ENCODE assay signal across 8 cellular contexts in genomic region chr1:44819257-44819593, GRCh38. TPM values are rescaled to one million over a fixed set of nuclear protein-coding genes. Genes with fewer than 3 reads are reported as not detected.
DNase-seq lines count a peak whose midpoint lies in the region; ATAC-seq, FAIRE-seq and TF ChIP-seq lines count a peak whose summit lies in the region.

No MANE protein-coding gene starts in this region.

- TF ChIP-seq CTCF in adrenal gland (IDR thresholded peaks at IDR 0.05): no peak
- TF ChIP-seq CTCF in keratinocyte (optimal IDR thresholded peaks at IDR 0.05 in 1 of 3, IDR thresholded peaks at IDR 0.05 in 1 of 3, conservative IDR thresholded peaks at IDR 0.05 in 1 of 3; ENCODE audit: extremely low read depth in 1 of 3, insufficient read depth in 2 of 3, low read length in 3 of 3): no peak
- no peak for TF ChIP-seq CTCF in suprapubic skin (IDR thresholded peaks at IDR 0.05)

- no peaks in the 10 kb centered on the region for H3K9me3 Mint-ChIP-seq in activated naive CD4-positive, alpha-beta T cell treated with anti-CD3 and anti-CD28 coated beads, Interleukin-2, amount 50 U/mL, for 24 hours

- DNase-seq in activated naive CD4-positive, alpha-beta T cell (lab: John Stamatoyannopoulos, UW): no peak
- DNase-seq in adrenal gland: peak in 2 of 7 donors; percentile 19 to 58
- no peak for DNase-seq in keratinocyte (ENCODE audit: low read depth, low spot score)
- DNase-seq in suprapubic skin (ENCODE audit: low spot score in 2 of 2): peak in 1 of 2 donors; percentile 39
- no peak for DNase-seq in NCI-H2171 treated with DMSO at 0.1 percent for 48 hours (lab: John Stamatoyannopoulos, UW)

- H3K36me3 Mint-ChIP-seq in activated naive CD4-positive, alpha-beta T cell treated with anti-CD3 and anti-CD28 coated beads, Interleukin-2, amount 50 U/mL, for 24 hours: peaks cover 8% of the 10 kb centered on the region

- H3K79me2 ChIP-seq in keratinocyte (ENCODE audit: control insufficient read depth, insufficient read depth, low read length): no peaks in the 10 kb centered on the region

- intact Hi-C loops in adrenal gland (cut with DNase I): loop anchor here in 1 of 2 donors (2.0 kb wide), 1 partner anchor 18 kb away; the partner anchor contains the start of gene PLK3

- peaks cover 50% of the 10 kb centered on the region for H3K4me1 Mint-ChIP-seq in activated naive CD4-positive, alpha-beta T cell treated with anti-CD3 and anti-CD28 coated beads, Interleukin-2, amount 50 U/mL, for 24 hours

- H3K4me3 ChIP-seq in adrenal gland (peak overlapping the region in 1 of 4 donors; percentile 56), keratinocyte (ENCODE audit: control insufficient read depth in 2 of 3, extremely low read depth in 1 of 3, insufficient read depth in 2 of 3, low read depth in 1 of 3, low read length in 3 of 3) (peak overlapping the region in 2 of 3 experiments; percentile 33 to 35), suprapubic skin (peak overlapping the region; percentile 57)

- H3K27ac ChIP-seq in adrenal gland: peak overlapping the region; percentile 66 to 93 (median 83)
- peak overlapping the region; percentile 100 for H3K27ac ChIP-seq in keratinocyte (ENCODE audit: control insufficient read depth, insufficient read depth, low read length)
- H3K27ac ChIP-seq in suprapubic skin: peak overlapping the region; percentile 91

- H3K27me3 Mint-ChIP-seq in activated naive CD4-positive, alpha-beta T cell treated with anti-CD3 and anti-CD28 coated beads, Interleukin-2, amount 50 U/mL, for 24 hours: no peaks in the 10 kb centered on the region

- H3K9me1 ChIP-seq in keratinocyte (ENCODE audit: control insufficient read depth, extremely low read depth, insufficient read depth, low read length): no peaks in the 10 kb centered on the region

- H3K27ac Mint-ChIP-seq in activated naive CD4-positive, alpha-beta T cell treated with anti-CD3 and anti-CD28 coated beads, Interleukin-2, amount 50 U/mL, for 24 hours: peak overlapping the region; percentile 100

- dilution Hi-C loops in keratinocyte (cut with MboI; ENCODE audit: extremely low pct_ligation_motif_present, low sequenced_read_pairs): no loop called here

- FAIRE-seq in keratinocyte (lab: Jason Lieb, UNC): peak; percentile 87

- peak overlapping the region; percentile 90 for H3K4me2 ChIP-seq in keratinocyte (ENCODE audit: control insufficient read depth, extremely low read depth, insufficient read depth, low read depth, low read length)

- H3K9me3 ChIP-seq in adrenal gland (replicated peaks in 1 of 3) (no peaks in the 10 kb centered on the region), keratinocyte (ENCODE audit: control insufficient read depth, low read depth, low read length) (no peaks in the 10 kb centered on the region), suprapubic skin (no peaks in the 10 kb centered on the region)

- H4K20me1 ChIP-seq in keratinocyte (ENCODE audit: control insufficient read depth, extremely low read depth, insufficient read depth, low read length): no peaks in the 10 kb centered on the region

- H3K27me3 ChIP-seq in adrenal gland (no peaks in the 10 kb centered on the region), keratinocyte (ENCODE audit: control insufficient read depth, extremely low read depth, insufficient read depth, low read length) (no peaks in the 10 kb centered on the region), suprapubic skin (no peaks in the 10 kb centered on the region)

- peaks cover 0 to 6% of the 10 kb centered on the region in 2 donors for H3K36me3 ChIP-seq in adrenal gland (replicated peaks in 1 of 2)
- H3K36me3 ChIP-seq in keratinocyte (ENCODE audit: control insufficient read depth in 2 of 2, extremely low read depth in 1 of 2, insufficient read depth in 2 of 2, low read length in 2 of 2): peaks cover 0 to 1% of the 10 kb centered on the region in 2 experiments
- no peaks in the 10 kb centered on the region for H3K36me3 ChIP-seq in suprapubic skin

- ATAC-seq in HG02678 (IDR thresholded peaks at IDR 0.05; ENCODE audit: unreplicated experiment) (no peak), HG02885 (IDR thresholded peaks at IDR 0.05; ENCODE audit: poor library complexity, unreplicated experiment) (no peak)

- no peak for TF ChIP-seq EP300 in suprapubic skin (IDR thresholded peaks at IDR 0.05)

- H3K4me1 ChIP-seq in adrenal gland (replicated peaks in 1 of 2) (peaks cover 8 to 18% of the 10 kb centered on the region in 2 donors), keratinocyte (ENCODE audit: control insufficient read depth, extremely low read depth, insufficient read depth, low read length) (peaks cover 39% of the 10 kb centered on the region), suprapubic skin (peaks cover 39% of the 10 kb centered on the region)

- peak overlapping the region; percentile 98 for H3K9ac ChIP-seq in keratinocyte (ENCODE audit: control insufficient read depth, extremely low read depth, insufficient read depth, low read length)

- 0 to 3% (median 1%) methylated on average over 10 of the region's 10 CpGs for WGBS in adrenal gland, 4 donors
- WGBS in suprapubic skin: 11% methylated on average over 10 of the region's 10 CpGs

- H2AFZ ChIP-seq in keratinocyte (ENCODE audit: control insufficient read depth, low read length): no peak overlapping the region

- peak overlapping the region; percentile 94 for H3K4me3 Mint-ChIP-seq in activated naive CD4-positive, alpha-beta T cell treated with anti-CD3 and anti-CD28 coated beads, Interleukin-2, amount 50 U/mL, for 24 hours

- no peak for TF ChIP-seq POLR2A in adrenal gland (IDR thresholded peaks at IDR 0.05)
- TF ChIP-seq POLR2A in suprapubic skin (IDR thresholded peaks at IDR 0.05): no peak

RNA-seq across cellular contexts. Expression of gene BTBD19, which starts 10.9 kb away (rescaled TPM):
- 10 to 100 TPM in 7 of 8 donors, 1 to 10 TPM in 1; 8.6 to 46.3 (median 21.3) TPM for total RNA-seq in adrenal gland
- polyA plus RNA-seq in adrenal gland: 10 to 100 TPM in 2 of 3 donors, 1 to 10 TPM in 1; 4.8 to 67.2 (median 26.5) TPM
- 2.2 to 3.9 TPM (median 2.9 TPM) in 3 replicates for polyA plus RNA-seq in keratinocyte
- polyA plus RNA-seq in keratinocyte (2011; ENCODE audit: low read depth): 4.7 TPM
- polyA plus RNA-seq in keratinocyte (2011; cell fraction: cytosol; rRNA removed): 0.47 and 0.50 TPM in 2 replicates
- 19.0 and 20.5 TPM in 2 replicates for polyA plus RNA-seq in keratinocyte (2011; cell fraction: nucleus; rRNA removed)
- 1.7 and 4.0 TPM in 2 replicates for polyA plus RNA-seq in keratinocyte (2012; ENCODE audit: low replicate concordance)
- polyA minus RNA-seq in keratinocyte: 1.1 to 2.5 TPM (median 2.2 TPM) in 3 replicates
- polyA minus RNA-seq in keratinocyte (2011; cell fraction: cytosol; rRNA and poly(A)+ RNA removed): not detected
- polyA minus RNA-seq in keratinocyte (2011; cell fraction: nucleus; rRNA and poly(A)+ RNA removed): 5.1 and 5.5 TPM in 2 replicates
- 1 to 10 TPM; 1.2 to 7.3 (median 4.4) TPM for total RNA-seq in suprapubic skin

RNA-seq across cellular contexts. Expression of gene DYNLT4, which starts 12.1 kb away (rescaled TPM):
- total RNA-seq in adrenal gland (1 to 10 TPM in 7 of 8 donors, not detected in 1; 1.1 to 9.4 (median 2.6) TPM), suprapubic skin (not detected)
- polyA plus RNA-seq in adrenal gland (10 to 100 TPM in 1 of 3 donors, 1 to 10 TPM in 1, not detected in 1; 3.0 to 10.3 TPM), keratinocyte (not detected in 3 replicates)
- not detected for polyA plus RNA-seq in keratinocyte (2011; ENCODE audit: low read depth)
- polyA plus RNA-seq in keratinocyte (2011; cell fraction: cytosol; rRNA removed): not detected in 2 replicates
- polyA plus RNA-seq in keratinocyte (2011; cell fraction: nucleus; rRNA removed): not detected in 2 replicates
- polyA plus RNA-seq in keratinocyte (2012; ENCODE audit: low replicate concordance): 0.48 and 0.80 TPM in 2 replicates
- polyA minus RNA-seq in keratinocyte: not detected in 3 replicates
- not detected for polyA minus RNA-seq in keratinocyte (2011; cell fraction: cytosol; rRNA and poly(A)+ RNA removed)
- polyA minus RNA-seq in keratinocyte (2011; cell fraction: nucleus; rRNA and poly(A)+ RNA removed): not detected in 2 replicates

RNA-seq across cellular contexts. Expression of gene PLK3, which starts 19.0 kb away (rescaled TPM):
- total RNA-seq in adrenal gland (10 to 100 TPM; 11.2 to 37.5 (median 17.1) TPM), suprapubic skin (100 to 1,000 TPM in 2 of 4 donors, 10 to 100 TPM in 2; 63.7 to 135 (median 91.1) TPM)
- polyA plus RNA-seq in adrenal gland (10 to 100 TPM in 2 of 3 donors, 1 to 10 TPM in 1; 4.9 to 51.8 (median 49.4) TPM), keratinocyte (30.6 to 34.0 TPM (median 33.5 TPM) in 3 replicates)
- polyA plus RNA-seq in keratinocyte (2011; ENCODE audit: low read depth): 38.6 TPM
- 23.9 and 32.6 TPM in 2 replicates for polyA plus RNA-seq in keratinocyte (2011; cell fraction: cytosol; rRNA removed)
- 111 and 118 TPM in 2 replicates for polyA plus RNA-seq in keratinocyte (2011; cell fraction: nucleus; rRNA removed)
- polyA plus RNA-seq in keratinocyte (2012; ENCODE audit: low replicate concordance): 21.8 and 38.7 TPM in 2 replicates
- 30.0 to 41.4 TPM (median 39.0 TPM) in 3 replicates for polyA minus RNA-seq in keratinocyte
- 31.7 TPM for polyA minus RNA-seq in keratinocyte (2011; cell fraction: cytosol; rRNA and poly(A)+ RNA removed)
- 46.9 and 49.6 TPM in 2 replicates for polyA minus RNA-seq in keratinocyte (2011; cell fraction: nucleus; rRNA and poly(A)+ RNA removed)

RNA-seq across cellular contexts. Expression of gene PTCH2, which starts 23.8 kb away (rescaled TPM):
- total RNA-seq in adrenal gland: 1 to 10 TPM in 5 of 8 donors, under 1 TPM in 3; 0.42 to 3.0 (median 1.8) TPM
- polyA plus RNA-seq in adrenal gland: 1 to 10 TPM in 2 of 3 donors, under 1 TPM in 1; 0.40 to 7.8 (median 6.4) TPM
- polyA plus RNA-seq in keratinocyte: 0.01 to 0.19 TPM (median 0.03 TPM) in 3 replicates
- not detected for polyA plus RNA-seq in keratinocyte (2011; ENCODE audit: low read depth)
- polyA plus RNA-seq in keratinocyte (2011; cell fraction: cytosol; rRNA removed): 0.04 TPM in 1 of 2 replicates, not detected in the other
- polyA plus RNA-seq in keratinocyte (2011; cell fraction: nucleus; rRNA removed): 0.60 and 0.67 TPM in 2 replicates
- polyA plus RNA-seq in keratinocyte (2012; ENCODE audit: low replicate concordance): 0.02 and 0.32 TPM in 2 replicates
- polyA minus RNA-seq in keratinocyte: 0.10 to 0.16 TPM (median 0.13 TPM) in 3 replicates
- 1.9 TPM for polyA minus RNA-seq in keratinocyte (2011; cell fraction: cytosol; rRNA and poly(A)+ RNA removed)
- polyA minus RNA-seq in keratinocyte (2011; cell fraction: nucleus; rRNA and poly(A)+ RNA removed): 0.11 and 0.31 TPM in 2 replicates
- total RNA-seq in suprapubic skin: 1 to 10 TPM; 1.2 to 2.4 (median 1.5) TPM

RNA-seq across cellular contexts. Expression of gene BEST4, which starts 31.3 kb away (rescaled TPM):
- total RNA-seq in adrenal gland (1 to 10 TPM in 2 of 8 donors, under 1 TPM in 5, not detected in 1; 0.12 to 3.1 (median 0.68) TPM), suprapubic skin (under 1 TPM in 3 of 4 donors, not detected in 1; 0.30 to 0.72 (median 0.30) TPM)
- polyA plus RNA-seq in adrenal gland (1 to 10 TPM in 2 of 3 donors, under 1 TPM in 1; 0.09 to 6.2 (median 5.3) TPM), keratinocyte (0.07 to 0.14 TPM (median 0.13 TPM) in 3 replicates)
- polyA plus RNA-seq in keratinocyte (2011; ENCODE audit: low read depth): 0.21 TPM
- polyA plus RNA-seq in keratinocyte (2011; cell fraction: cytosol; rRNA removed): 0.03 TPM in 1 of 2 replicates, not detected in the other
- 0.43 and 0.53 TPM in 2 replicates for polyA plus RNA-seq in keratinocyte (2011; cell fraction: nucleus; rRNA removed)
- 0.14 TPM in 1 of 2 replicates, not detected in the other for polyA plus RNA-seq in keratinocyte (2012; ENCODE audit: low replicate concordance)
- 0.16 TPM in 1 of 3 replicates, not detected in the others for polyA minus RNA-seq in keratinocyte
- polyA minus RNA-seq in keratinocyte (2011; cell fraction: cytosol; rRNA and poly(A)+ RNA removed): not detected
- polyA minus RNA-seq in keratinocyte (2011; cell fraction: nucleus; rRNA and poly(A)+ RNA removed): not detected in 2 replicates
